12 cellular contexts compared by ENCODE assay signal in the genomic region with DNA sequence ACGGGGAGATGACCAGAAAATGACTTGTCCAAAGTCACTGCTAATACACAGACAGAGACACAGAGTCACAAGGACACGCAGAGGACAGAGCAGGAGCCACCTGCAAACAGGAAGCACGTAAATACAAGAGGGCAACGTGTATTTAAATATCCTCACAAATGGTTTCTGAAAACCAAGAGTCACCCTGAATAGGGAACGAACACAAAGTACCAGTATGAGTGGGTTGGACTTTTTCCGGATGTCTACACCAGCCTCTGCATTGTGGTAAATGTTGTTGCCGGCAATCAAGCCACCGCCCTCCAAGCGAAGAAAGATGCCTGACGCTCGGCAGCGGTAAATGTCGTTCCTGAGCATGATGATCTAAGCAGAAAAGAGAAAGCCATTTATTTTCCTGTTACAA. TPM values are rescaled to one million over a fixed set of nuclear protein-coding genes. Genes with fewer than 3 reads are reported as not detected.
DNase-seq lines count a peak whose midpoint lies in the region; ATAC-seq and TF ChIP-seq lines count a peak whose summit lies in the region.
"Had no signal": no experiment of that assay in that cellular context is flagged by ENCODE, and none has a peak within 500 bp of the region (broad histone marks: within the 10 kb centered on the region; RNA-seq: fewer than 3 reads in every experiment).

No MANE protein-coding gene starts in this region.

- H3K9me3 ChIP-seq in endodermal cell (ENCODE audit: control insufficient read depth, low read length) (no peaks in the 10 kb centered on the region), esophagus squamous epithelium (no peaks in the 10 kb centered on the region)

- peak in 1 of 4 donors; percentile 44 for TF ChIP-seq POLR2A in esophagus squamous epithelium (IDR thresholded peaks at IDR 0.05)

- no peaks in the 10 kb centered on the region for H3K9me3 Mint-ChIP-seq in endodermal cell
- H3K9me3 Mint-ChIP-seq: WTC11 had no signal

- peak; percentile 62 for DNase-seq in stimulated activated naive CD4-positive, alpha-beta T cell treated with Interleukin-2 at 50 U/mL for 16 hours (lab: John Stamatoyannopoulos, UW)
- no peak for DNase-seq in stimulated activated naive CD4-positive, alpha-beta T cell (lab: John Stamatoyannopoulos, UW)
- DNase-seq in activated T-helper 9 cell treated with anti-CD3 and anti-CD28 coated beads, Interleukin-2, amount 50 U/mL, for 16 hours (ENCODE audit: low read depth), result peak; percentile 44
- DNase-seq in endodermal cell (no peak), esophagus squamous epithelium (lab: John Stamatoyannopoulos, UW) (no peak), iPS-NIHi11 (ENCODE audit: low spot score) (no peak), coronary artery (ENCODE audit: low spot score) (no peak)
- DNase-seq: foreskin melanocyte, mammary epithelial cell had no signal

- H3K27ac ChIP-seq in endodermal cell (ENCODE audit: low read depth, low read length) (no peak overlapping the region), esophagus squamous epithelium (peak overlapping the region in 2 of 4 donors; percentile 29 to 59), coronary artery (no peak overlapping the region)

- H3K27me3 ChIP-seq in endodermal cell (ENCODE audit: control insufficient read depth, insufficient read depth, low read length, poor library complexity, severe bottlenecking) (no peaks in the 10 kb centered on the region), esophagus squamous epithelium (no peaks in the 10 kb centered on the region)

- ATAC-seq in HG03280 (IDR thresholded peaks at IDR 0.05; ENCODE audit: unreplicated experiment), result peak; percentile 66
- ATAC-seq: WTC11 had no signal

- intact Hi-C loops in esophagus squamous epithelium (cut with DNase I), result no loop called here

- H3K27ac Mint-ChIP-seq in endodermal cell, result no peak overlapping the region
- H3K27ac Mint-ChIP-seq: WTC11 had no signal

- no peaks in the 10 kb centered on the region for H3K27me3 Mint-ChIP-seq in endodermal cell (ENCODE audit: insufficient read depth)

- TF ChIP-seq CTCF in endodermal cell (conservative IDR thresholded peaks at IDR 0.05) (no peak), esophagus squamous epithelium (IDR thresholded peaks at IDR 0.05) (no peak), coronary artery (IDR thresholded peaks at IDR 0.05) (no peak)

- peaks cover 60% of the 10 kb centered on the region for H3K36me3 Mint-ChIP-seq in endodermal cell (ENCODE audit: low read depth)

- no peak overlapping the region for H3K4me3 Mint-ChIP-seq in endodermal cell
- H3K4me3 Mint-ChIP-seq: WTC11 had no signal

- 95 to 98% methylated on average over 13 of the region's 13 CpGs for WGBS in endodermal cell (ENCODE audit: insufficient coverage in 1 of 2, insufficient read length in 1 of 2), 2 experiments
- 83 to 89% methylated on average over 13 of the region's 13 CpGs for WGBS in esophagus squamous epithelium, 2 donors

- H3K36me3 ChIP-seq in endodermal cell (ENCODE audit: control insufficient read depth, insufficient read depth, low read length) (peaks cover 49% of the 10 kb centered on the region), esophagus squamous epithelium (peaks cover 0 to 61% (median 0%) of the 10 kb centered on the region in 3 donors)

- no peak overlapping the region for H3K4me3 ChIP-seq in endodermal cell (ENCODE audit: low read length)
- no peak overlapping the region for H3K4me3 ChIP-seq in esophagus squamous epithelium
- H3K4me3 ChIP-seq in coronary artery, result no peak overlapping the region
- H3K4me3 ChIP-seq: skin epidermis had no signal

- H3K4me1 ChIP-seq in endodermal cell (ENCODE audit: control insufficient read depth, insufficient read depth, low read length), result no peaks in the 10 kb centered on the region
- no peaks in the 10 kb centered on the region for H3K4me1 ChIP-seq in esophagus squamous epithelium

- H3K4me1 Mint-ChIP-seq in endodermal cell, result peaks cover 8% of the 10 kb centered on the region
- H3K4me1 Mint-ChIP-seq: WTC11 had no signal

- H3K9ac ChIP-seq in endodermal cell (ENCODE audit: extremely low read depth, low read length, poor library complexity, severe bottlenecking), result no peak overlapping the region

RNA-seq across cellular contexts. Expression of gene FBXO10, which starts 44.5 kb away (rescaled TPM):
- total RNA-seq in endodermal cell (10 to 100 TPM; 19.5 to 26.6 TPM), esophagus squamous epithelium (1 to 10 TPM; 3.4 to 6.0 (median 4.4) TPM)
- polyA plus RNA-seq in endodermal cell (2013, experiment 1 of 2), result 22.5 TPM
- polyA plus RNA-seq in endodermal cell (2013, experiment 2 of 2), result 21.2 TPM

RNA-seq across cellular contexts. Expression of gene POLR1E, which starts 46.0 kb away (rescaled TPM):
- 10 to 100 TPM; 23.5 to 25.2 TPM for total RNA-seq in endodermal cell
- polyA plus RNA-seq in endodermal cell (2013, experiment 1 of 2), result 22.3 TPM
- polyA plus RNA-seq in endodermal cell (2013, experiment 2 of 2), result 21.5 TPM
- total RNA-seq in esophagus squamous epithelium, result 10 to 100 TPM; 11.6 to 31.1 (median 15.2) TPM

Comparison
In these comparisons a context has a peak if more than half of its experiments do, and no peak if none do; other contexts are left out.
1. DNase-seq: peak in stimulated activated naive CD4-positive, alpha-beta T cell treated with Interleukin-2 at 50 U/mL for 16 hours (single experiment) and activated T-helper 9 cell treated with anti-CD3 and anti-CD28 coated beads, Interleukin-2, amount 50 U/mL, for 16 hours (single experiment); none in stimulated activated naive CD4-positive, alpha-beta T cell (0 of 6), endodermal cell (single experiment), esophagus squamous epithelium (single experiment), iPS-NIHi11 (single experiment) and coronary artery (single experiment).